Comparison of ENCODE assay signal across 1 cellular context in genomic region chr3:69143605-69144004, GRCh38.
TF ChIP-seq lines count a peak whose summit lies in the region.

No MANE protein-coding gene starts in this region.

TF ChIP-seq in K562, 482 proteins besides CTCF, POLR2A, EP300 and RAD21 (continued from another document and continues in another):
- no peak for TF ChIP-seq ZBTB7A (IDR thresholded peaks at IDR 0.05; ENCODE audit: borderline replicate concordance, control insufficient read depth, low read depth, low read length)
- TF ChIP-seq ZBTB1 (CRISPR knock-in tag; IDR thresholded peaks at IDR 0.05; ENCODE audit: borderline replicate concordance, low read depth): no peak
- TF ChIP-seq MTA1 (IDR thresholded peaks at IDR 0.05; ENCODE audit: borderline replicate concordance): no peak
- TF ChIP-seq FOSL1 (tag; conservative IDR thresholded peaks at IDR 0.05): no peak; the same call in 1 of the 2 replicates
- no peak for TF ChIP-seq NCOA4 (IDR thresholded peaks at IDR 0.05; ENCODE audit: partially characterized antibody)
- TF ChIP-seq BRF1 (IDR thresholded peaks at IDR 0.05; ENCODE audit: borderline replicate concordance, extremely low read depth, insufficient read length): no peak
- no peak for TF ChIP-seq ZNF512 (tag; IDR thresholded peaks at IDR 0.05)
- TF ChIP-seq, protein P1, sequence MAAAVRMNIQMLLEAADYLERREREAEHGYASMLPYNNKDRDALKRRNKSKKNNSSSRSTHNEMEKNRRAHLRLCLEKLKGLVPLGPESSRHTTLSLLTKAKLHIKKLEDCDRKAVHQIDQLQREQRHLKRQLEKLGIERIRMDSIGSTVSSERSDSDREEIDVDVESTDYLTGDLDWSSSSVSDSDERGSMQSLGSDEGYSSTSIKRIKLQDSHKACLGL (CRISPR knock-in tag; IDR thresholded peaks at IDR 0.05; ENCODE audit: borderline replicate concordance, poor library complexity, severe bottlenecking): no peak
- TF ChIP-seq TAF15 (IDR thresholded peaks at IDR 0.05; ENCODE audit: low read depth, low read length): no peak
- TF ChIP-seq GATAD2A (IDR thresholded peaks at IDR 0.05): no peak
- no peak for TF ChIP-seq ZNF174 (CRISPR knock-in tag; IDR thresholded peaks at IDR 0.05)
- no peak for TF ChIP-seq SMARCE1 (IDR thresholded peaks at IDR 0.05)
- TF ChIP-seq ZNF384 (IDR thresholded peaks at IDR 0.05; ENCODE audit: low read depth, low read length): no peak
- TF ChIP-seq COPS2 (conservative IDR thresholded peaks at IDR 0.05): no peak
- no peak for TF ChIP-seq WHSC1 (IDR thresholded peaks at IDR 0.05; ENCODE audit: low read length)
- no peak for TF ChIP-seq BDP1 (IDR thresholded peaks at IDR 0.05; ENCODE audit: insufficient read depth, insufficient read length)
- TF ChIP-seq RAD51 (IDR thresholded peaks at IDR 0.05; ENCODE audit: borderline replicate concordance, low read depth): no peak
- no peak for TF ChIP-seq ZNF77 (CRISPR knock-in tag; IDR thresholded peaks at IDR 0.05)
- TF ChIP-seq, protein P2, sequence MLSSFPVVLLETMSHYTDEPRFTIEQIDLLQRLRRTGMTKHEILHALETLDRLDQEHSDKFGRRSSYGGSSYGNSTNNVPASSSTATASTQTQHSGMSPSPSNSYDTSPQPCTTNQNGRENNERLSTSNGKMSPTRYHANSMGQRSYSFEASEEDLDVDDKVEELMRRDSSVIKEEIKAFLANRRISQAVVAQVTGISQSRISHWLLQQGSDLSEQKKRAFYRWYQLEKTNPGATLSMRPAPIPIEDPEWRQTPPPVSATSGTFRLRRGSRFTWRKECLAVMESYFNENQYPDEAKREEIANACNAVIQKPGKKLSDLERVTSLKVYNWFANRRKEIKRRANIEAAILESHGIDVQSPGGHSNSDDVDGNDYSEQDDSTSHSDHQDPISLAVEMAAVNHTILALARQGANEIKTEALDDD (IDR thresholded peaks at IDR 0.05): no peak
- no peak for TF ChIP-seq PTRF (tag; IDR thresholded peaks at IDR 0.05)
- no peak for TF ChIP-seq ZZZ3 (IDR thresholded peaks at IDR 0.05)
- TF ChIP-seq ESRRB (CRISPR knock-in tag; IDR thresholded peaks at IDR 0.05; ENCODE audit: borderline replicate concordance): no peak
- TF ChIP-seq, protein P3, sequence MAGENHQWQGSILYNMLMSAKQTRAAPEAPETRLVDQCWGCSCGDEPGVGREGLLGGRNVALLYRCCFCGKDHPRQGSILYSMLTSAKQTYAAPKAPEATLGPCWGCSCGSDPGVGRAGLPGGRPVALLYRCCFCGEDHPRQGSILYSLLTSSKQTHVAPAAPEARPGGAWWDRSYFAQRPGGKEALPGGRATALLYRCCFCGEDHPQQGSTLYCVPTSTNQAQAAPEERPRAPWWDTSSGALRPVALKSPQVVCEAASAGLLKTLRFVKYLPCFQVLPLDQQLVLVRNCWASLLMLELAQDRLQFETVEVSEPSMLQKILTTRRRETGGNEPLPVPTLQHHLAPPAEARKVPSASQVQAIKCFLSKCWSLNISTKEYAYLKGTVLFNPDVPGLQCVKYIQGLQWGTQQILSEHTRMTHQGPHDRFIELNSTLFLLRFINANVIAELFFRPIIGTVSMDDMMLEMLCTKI (IDR thresholded peaks at IDR 0.05; ENCODE audit: partially characterized antibody): no peak
- TF ChIP-seq ZNF395 (CRISPR knock-in tag; IDR thresholded peaks at IDR 0.05): peak; percentile 72
- no peak for TF ChIP-seq STAG1 (CRISPR knock-in tag; IDR thresholded peaks at IDR 0.05; ENCODE audit: borderline replicate concordance)
- no peak for TF ChIP-seq ZNF24 (IDR thresholded peaks at IDR 0.05)
- TF ChIP-seq ZNF57 (CRISPR knock-in tag; IDR thresholded peaks at IDR 0.05): no peak
- TF ChIP-seq NFIX (CRISPR knock-in tag; IDR thresholded peaks at IDR 0.05; ENCODE audit: low read depth): no peak
- TF ChIP-seq ZNF175 (CRISPR knock-in tag; IDR thresholded peaks at IDR 0.05; ENCODE audit: low read depth): peak; percentile 81
- no peak for TF ChIP-seq CBX5 (IDR thresholded peaks at IDR 0.05; ENCODE audit: borderline replicate concordance, low read depth)
- TF ChIP-seq PREB (CRISPR knock-in tag; IDR thresholded peaks at IDR 0.05): no peak
- TF ChIP-seq NFRKB (IDR thresholded peaks at IDR 0.05; ENCODE audit: low read depth): no peak
- TF ChIP-seq MIER1 (IDR thresholded peaks at IDR 0.05; ENCODE audit: low read depth): no peak
- no peak for TF ChIP-seq SIN3B (IDR thresholded peaks at IDR 0.05; ENCODE audit: low read depth)
- TF ChIP-seq SMARCA4 (IDR thresholded peaks at IDR 0.05): peak; percentile 54; the same call in 1 of the 2 replicates
- TF ChIP-seq MTA2 (IDR thresholded peaks at IDR 0.05; ENCODE audit: low read depth): no peak
- TF ChIP-seq POLR3G (IDR thresholded peaks at IDR 0.05; ENCODE audit: extremely low read depth, insufficient read length, insufficient replicate concordance): no peak
- TF ChIP-seq CHD2 (IDR thresholded peaks at IDR 0.05; ENCODE audit: low read depth, low read length): no peak
- TF ChIP-seq, protein P4, sequence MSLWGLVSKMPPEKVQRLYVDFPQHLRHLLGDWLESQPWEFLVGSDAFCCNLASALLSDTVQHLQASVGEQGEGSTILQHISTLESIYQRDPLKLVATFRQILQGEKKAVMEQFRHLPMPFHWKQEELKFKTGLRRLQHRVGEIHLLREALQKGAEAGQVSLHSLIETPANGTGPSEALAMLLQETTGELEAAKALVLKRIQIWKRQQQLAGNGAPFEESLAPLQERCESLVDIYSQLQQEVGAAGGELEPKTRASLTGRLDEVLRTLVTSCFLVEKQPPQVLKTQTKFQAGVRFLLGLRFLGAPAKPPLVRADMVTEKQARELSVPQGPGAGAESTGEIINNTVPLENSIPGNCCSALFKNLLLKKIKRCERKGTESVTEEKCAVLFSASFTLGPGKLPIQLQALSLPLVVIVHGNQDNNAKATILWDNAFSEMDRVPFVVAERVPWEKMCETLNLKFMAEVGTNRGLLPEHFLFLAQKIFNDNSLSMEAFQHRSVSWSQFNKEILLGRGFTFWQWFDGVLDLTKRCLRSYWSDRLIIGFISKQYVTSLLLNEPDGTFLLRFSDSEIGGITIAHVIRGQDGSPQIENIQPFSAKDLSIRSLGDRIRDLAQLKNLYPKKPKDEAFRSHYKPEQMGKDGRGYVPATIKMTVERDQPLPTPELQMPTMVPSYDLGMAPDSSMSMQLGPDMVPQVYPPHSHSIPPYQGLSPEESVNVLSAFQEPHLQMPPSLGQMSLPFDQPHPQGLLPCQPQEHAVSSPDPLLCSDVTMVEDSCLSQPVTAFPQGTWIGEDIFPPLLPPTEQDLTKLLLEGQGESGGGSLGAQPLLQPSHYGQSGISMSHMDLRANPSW (CRISPR knock-in tag; IDR thresholded peaks at IDR 0.05): no peak
- no peak for TF ChIP-seq ZNF518B (CRISPR knock-in tag; IDR thresholded peaks at IDR 0.05)
- TF ChIP-seq SMAD2 (IDR thresholded peaks at IDR 0.05; ENCODE audit: low read depth, low read length): no peak
- TF ChIP-seq ZNF224 (CRISPR knock-in tag; IDR thresholded peaks at IDR 0.05): no peak
- TF ChIP-seq ZNF740 (CRISPR knock-in tag; IDR thresholded peaks at IDR 0.05): no peak
- no peak for TF ChIP-seq ZNF740 (tag; IDR thresholded peaks at IDR 0.05)
- TF ChIP-seq, protein P5, sequence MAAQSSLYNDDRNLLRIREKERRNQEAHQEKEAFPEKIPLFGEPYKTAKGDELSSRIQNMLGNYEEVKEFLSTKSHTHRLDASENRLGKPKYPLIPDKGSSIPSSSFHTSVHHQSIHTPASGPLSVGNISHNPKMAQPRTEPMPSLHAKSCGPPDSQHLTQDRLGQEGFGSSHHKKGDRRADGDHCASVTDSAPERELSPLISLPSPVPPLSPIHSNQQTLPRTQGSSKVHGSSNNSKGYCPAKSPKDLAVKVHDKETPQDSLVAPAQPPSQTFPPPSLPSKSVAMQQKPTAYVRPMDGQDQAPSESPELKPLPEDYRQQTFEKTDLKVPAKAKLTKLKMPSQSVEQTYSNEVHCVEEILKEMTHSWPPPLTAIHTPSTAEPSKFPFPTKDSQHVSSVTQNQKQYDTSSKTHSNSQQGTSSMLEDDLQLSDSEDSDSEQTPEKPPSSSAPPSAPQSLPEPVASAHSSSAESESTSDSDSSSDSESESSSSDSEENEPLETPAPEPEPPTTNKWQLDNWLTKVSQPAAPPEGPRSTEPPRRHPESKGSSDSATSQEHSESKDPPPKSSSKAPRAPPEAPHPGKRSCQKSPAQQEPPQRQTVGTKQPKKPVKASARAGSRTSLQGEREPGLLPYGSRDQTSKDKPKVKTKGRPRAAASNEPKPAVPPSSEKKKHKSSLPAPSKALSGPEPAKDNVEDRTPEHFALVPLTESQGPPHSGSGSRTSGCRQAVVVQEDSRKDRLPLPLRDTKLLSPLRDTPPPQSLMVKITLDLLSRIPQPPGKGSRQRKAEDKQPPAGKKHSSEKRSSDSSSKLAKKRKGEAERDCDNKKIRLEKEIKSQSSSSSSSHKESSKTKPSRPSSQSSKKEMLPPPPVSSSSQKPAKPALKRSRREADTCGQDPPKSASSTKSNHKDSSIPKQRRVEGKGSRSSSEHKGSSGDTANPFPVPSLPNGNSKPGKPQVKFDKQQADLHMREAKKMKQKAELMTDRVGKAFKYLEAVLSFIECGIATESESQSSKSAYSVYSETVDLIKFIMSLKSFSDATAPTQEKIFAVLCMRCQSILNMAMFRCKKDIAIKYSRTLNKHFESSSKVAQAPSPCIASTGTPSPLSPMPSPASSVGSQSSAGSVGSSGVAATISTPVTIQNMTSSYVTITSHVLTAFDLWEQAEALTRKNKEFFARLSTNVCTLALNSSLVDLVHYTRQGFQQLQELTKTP (IDR thresholded peaks at IDR 0.05; ENCODE audit: low read depth in 1 of 2, partially characterized antibody in 2 of 2): no peak
- TF ChIP-seq CHCHD3 (CRISPR knock-in tag; IDR thresholded peaks at IDR 0.05): no peak
- no peak for TF ChIP-seq NFIC (IDR thresholded peaks at IDR 0.05)
- TF ChIP-seq XRCC4 (IDR thresholded peaks at IDR 0.05; ENCODE audit: extremely low read depth, insufficient read depth, insufficient read length): no peak
- TF ChIP-seq NFYB (IDR thresholded peaks at IDR 0.05; ENCODE audit: extremely low read depth, insufficient read length): no peak
- TF ChIP-seq ZNF23 (CRISPR knock-in tag; IDR thresholded peaks at IDR 0.05): peak; percentile 79; the same call in 1 of the 2 replicates
